Comparison of ENCODE assay signal across 2 cellular contexts in genomic region chr12:105280966-105281693, GRCh38.
TF ChIP-seq lines count a peak whose summit lies in the region.

No MANE protein-coding gene starts in this region.

TF ChIP-seq in SK-N-SH, 30 proteins besides CTCF, POLR2A, EP300 and RAD21 (continued from another document):
- TF ChIP-seq FOXM1 (IDR thresholded peaks at IDR 0.05; ENCODE audit: low read depth) (no peak), REST (IDR thresholded peaks at IDR 0.05; ENCODE audit: low read depth, low read length) (no peak), RXRA (IDR thresholded peaks at IDR 0.05; ENCODE audit: borderline replicate concordance, low read depth) (no peak), TAF1 (IDR thresholded peaks at IDR 0.05; ENCODE audit: borderline replicate concordance, low read depth, low read length) (no peak), NFIC (IDR thresholded peaks at IDR 0.05; ENCODE audit: borderline replicate concordance) (peak; percentile 51; the same call in 1 of the 2 replicates), ELF1 (IDR thresholded peaks at IDR 0.05) (no peak), USF2 (IDR thresholded peaks at IDR 0.05; ENCODE audit: borderline replicate concordance, low read depth, low read length) (no peak), TEAD4 (IDR thresholded peaks at IDR 0.05; ENCODE audit: borderline replicate concordance, insufficient read depth) (no peak), FOSL2 (IDR thresholded peaks at IDR 0.05; ENCODE audit: borderline replicate concordance, low read depth) (0 out of 2 replicates have a peak, but pooled peaks have one; percentile 12), JUND (IDR thresholded peaks at IDR 0.05) (no peak)
TF ChIP-seq in SK-N-SH: peak in this region for 2.

TF ChIP-seq in SK-N-SH treated with all-trans-retinoic acid at 6 μM for 48 hours, 23 proteins besides CTCF, POLR2A, EP300 and RAD21 (continued from another document):
- TF ChIP-seq RARB (CRISPR knock-in tag; IDR thresholded peaks at IDR 0.05) (no peak), ZFP30 (CRISPR knock-in tag; IDR thresholded peaks at IDR 0.05) (no peak), ARNTL (CRISPR knock-in tag; IDR thresholded peaks at IDR 0.05; ENCODE audit: borderline replicate concordance, low read depth) (no peak), TOX (CRISPR knock-in tag; IDR thresholded peaks at IDR 0.05; ENCODE audit: borderline replicate concordance) (no peak), TCF4 (CRISPR knock-in tag; IDR thresholded peaks at IDR 0.05; ENCODE audit: borderline replicate concordance) (no peak), TSHZ2 (CRISPR knock-in tag; IDR thresholded peaks at IDR 0.05) (no peak), ZC3H10 (CRISPR knock-in tag; IDR thresholded peaks at IDR 0.05) (no peak)
